In genomic region chr9:74496819-74497749, GRCh38 we compare ENCODE assay signal across 8 cellular contexts. TPM values are rescaled to one million over a fixed set of nuclear protein-coding genes. Genes with fewer than 3 reads are reported as not detected.
DNase-seq lines count a peak whose midpoint lies in the region; ATAC-seq and TF ChIP-seq lines count a peak whose summit lies in the region.

Gene RORB (plus strand): TSS chr9:74497335. CDS start chr9:74497977, 642 bp downstream.

- no peak for TF ChIP-seq CTCF in fibroblast of mammary gland (conservative IDR thresholded peaks at IDR 0.05; ENCODE audit: control insufficient read depth, insufficient read depth, low read depth, low read length)
- no peak for TF ChIP-seq CTCF in thoracic aorta (IDR thresholded peaks at IDR 0.05)

- H3K4me3 ChIP-seq in fibroblast of mammary gland (ENCODE audit: control insufficient read depth, low read depth, low read length) (peak within 1 kb of the TSS; percentile 65), muscle layer of colon (ENCODE audit: low read depth in 1 of 2, low read length in 2 of 2) (peak within 1 kb of the TSS; percentile 84 to 94), thoracic aorta (peak within 1 kb of the TSS; percentile 84)

- H3K9me3 ChIP-seq in muscle layer of colon (ENCODE audit: low read length) (no peaks in the 10 kb centered on the region), thoracic aorta (no peaks in the 10 kb centered on the region)

- no peak within 1 kb of the TSS for H3K27ac ChIP-seq in muscle layer of colon (ENCODE audit: low read depth, low read length)
- no peak within 1 kb of the TSS for H3K27ac ChIP-seq in thoracic aorta

- H3K36me3 ChIP-seq in muscle layer of colon (ENCODE audit: insufficient read depth, low read length) (no peaks in the 10 kb centered on the region), thoracic aorta (no peaks in the 10 kb centered on the region)

- ATAC-seq in HG02571 (IDR thresholded peaks at IDR 0.05; ENCODE audit: unreplicated experiment) (peak; percentile 94), thoracic aorta (ENCODE audit: insufficient number of reproducible peaks, low FRiP score, low read depth) (no peak)

- H3K4me1 ChIP-seq in muscle layer of colon (ENCODE audit: insufficient read depth, low read length), result peaks cover 15% of the 10 kb centered on the region
- peaks cover 14 to 31% of the 10 kb centered on the region in 2 donors for H3K4me1 ChIP-seq in thoracic aorta (ENCODE audit: control insufficient read depth in 1 of 2, low read depth in 2 of 2)

- peak; percentile 20 for DNase-seq in activated gamma-delta T cell treated with Interleukin-2 at 50 U/mL for 16 hours
- no peak for DNase-seq in activated gamma-delta T cell (lab: John Stamatoyannopoulos, UW)
- peak; percentile 88 for DNase-seq in NCI-H1092 (lab: John Stamatoyannopoulos, UW)
- peak; percentile 65 for DNase-seq in activated CD8-positive, alpha-beta memory T cell treated with anti-CD3 and anti-CD28 coated beads, Interleukin-2, amount 50 U/mL, for 48 hours
- DNase-seq in fibroblast of mammary gland (ENCODE audit: low read depth), result peak; percentile 38
- no peak for DNase-seq in thoracic aorta (ENCODE audit: low spot score)

- H3K9ac ChIP-seq in muscle layer of colon (ENCODE audit: low read length), result no peak within 1 kb of the TSS

- H3K27me3 ChIP-seq in muscle layer of colon (ENCODE audit: control insufficient read depth in 1 of 2, insufficient read depth in 2 of 2, low read length in 2 of 2), result peaks cover 19 to 32% of the 10 kb centered on the region in 2 donors
- H3K27me3 ChIP-seq in thoracic aorta (replicated peaks; ENCODE audit: insufficient read depth), result no peaks in the 10 kb centered on the region

RNA-seq across cellular contexts. Expression of gene RORB, which starts in this region (rescaled TPM):
- under 1 TPM; 0.81 to 0.85 TPM for total RNA-seq in thoracic aorta

Comparison
In these comparisons a context has a peak if more than half of its experiments do, and no peak if none do; other contexts are left out.
1. DNase-seq: peak in activated gamma-delta T cell treated with Interleukin-2 at 50 U/mL for 16 hours (single experiment), NCI-H1092 (single experiment), activated CD8-positive, alpha-beta memory T cell treated with anti-CD3 and anti-CD28 coated beads, Interleukin-2, amount 50 U/mL, for 48 hours (single experiment) and fibroblast of mammary gland (single experiment); none in activated gamma-delta T cell (single experiment) and thoracic aorta (single experiment).
2. Peak in every context shown above with its lines, with median percentiles within 50 percentile points of each other: H3K4me3 ChIP-seq.